ENCODE assay signal across 1 cellular context in genomic region chr4:119730644-119730995, GRCh38.
TF ChIP-seq lines count a peak whose summit lies in the region.

No MANE protein-coding gene starts in this region.

TF ChIP-seq in A549, 52 proteins besides CTCF, POLR2A, EP300 and RAD21 (continued from another document):
- TF ChIP-seq MYC (IDR thresholded peaks at IDR 0.05; ENCODE audit: borderline replicate concordance, low read length): no peak
- TF ChIP-seq PHF8 (IDR thresholded peaks at IDR 0.05; ENCODE audit: borderline replicate concordance, low read depth): no peak
- TF ChIP-seq ZSCAN20 (CRISPR knock-in tag; IDR thresholded peaks at IDR 0.05): no peak
- no peak for TF ChIP-seq HES2 (IDR thresholded peaks at IDR 0.05)
- no peak for TF ChIP-seq RFX5 (IDR thresholded peaks at IDR 0.05)
- TF ChIP-seq BHLHE40 (IDR thresholded peaks at IDR 0.05; ENCODE audit: low read depth, low read length): no peak
